In the genomic region with DNA sequence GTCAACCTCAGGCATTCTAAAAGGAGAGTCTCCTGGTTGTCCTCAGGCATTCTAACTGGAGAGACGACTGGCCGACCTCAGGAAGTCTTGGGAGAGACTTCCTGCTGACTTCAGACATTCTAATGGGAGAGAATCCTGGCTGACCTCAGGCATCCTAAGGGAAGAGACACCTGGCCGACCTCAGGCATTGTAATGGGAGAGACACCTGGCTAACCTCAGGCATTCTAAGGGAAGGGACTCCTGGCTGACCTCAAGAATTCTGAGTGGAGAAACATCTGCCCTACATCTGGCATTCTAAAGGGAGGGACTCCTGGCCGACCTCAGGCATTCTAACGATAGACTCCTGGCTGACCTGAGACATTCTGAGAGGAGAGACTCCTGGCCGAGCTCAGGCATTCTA, we compare ENCODE assay signal across 25 cellular contexts.
"Had no signal": no experiment of that assay in that cellular context is flagged by ENCODE, and none has a peak within 500 bp of the region (broad histone marks: within the 10 kb centered on the region; RNA-seq: fewer than 3 reads in every experiment).

No MANE protein-coding gene starts in this region.

- H3K4me1 Mint-ChIP-seq: IgD-negative memory B cell had no signal

- H3K36me3 Mint-ChIP-seq: IgD-negative memory B cell had no signal

- H3K9ac ChIP-seq: SK-N-SH had no signal

- H3K27ac ChIP-seq: HL-60 had no signal

- FAIRE-seq: HTR-8/SVneo, RCC 7860 had no signal

- DNase-seq: KBM-7, MG63, NCI-H1092, NCI-H1105 treated with DMSO at 0.1 percent for 48 hours, NCI-H1417 treated with DMSO at 0.1 percent for 48 hours, NCI-H146, NCI-H1694 treated with DMSO at 0.1 percent for 48 hours, NCI-H1930, NCI-H2081, NCI-H2107, NCI-H2171, NCI-H226, NCI-H446, NCI-H510A, NCI-H524 treated with DMSO at 0.1 percent for 48 hours, NCI-H69, NCI-H774, Right ventricle myocardium superior, SIG-M5, SK-N-SH, SW 1271 had no signal

- H3K27me3 Mint-ChIP-seq: IgD-negative memory B cell had no signal

- H3K27me3 ChIP-seq: MG63 had no signal

- H3K36me3 ChIP-seq: MG63 had no signal

- H3K9me3 ChIP-seq: SK-N-SH had no signal

- H3K4me3 ChIP-seq: MG63 had no signal

- H3K4me2 ChIP-seq: SK-N-SH had no signal

- H3K27ac Mint-ChIP-seq: IgD-negative memory B cell had no signal
